17 cellular contexts compared by ENCODE assay signal in genomic region chr10:58948303-58948702, GRCh38.
DNase-seq lines count a peak whose midpoint lies in the region; ATAC-seq and TF ChIP-seq lines count a peak whose summit lies in the region.
"Had no signal": no experiment of that assay in that cellular context is flagged by ENCODE, and none has a peak within 500 bp of the region (broad histone marks: within the 10 kb centered on the region; RNA-seq: fewer than 3 reads in every experiment).

No MANE protein-coding gene starts in this region.

- TF ChIP-seq CTCF in dorsolateral prefrontal cortex (IDR thresholded peaks at IDR 0.05 in 54 of 56, conservative IDR thresholded peaks at IDR 0.05 in 2 of 56; ENCODE audit: low read depth in 1 of 56, partially characterized antibody in 56 of 56), result no peak

- intact Hi-C loops in dorsolateral prefrontal cortex (cut with DNase I), result loop anchor here (5.0 to 10.0 kb wide), 2 partner anchors 161 to 164 kb away; no protein-coding TSS in a partner anchor

- DNase-seq in caudate nucleus (lab: John Stamatoyannopoulos, UW), result peak in 2 of 61 donors; percentile 26 to 58
- no peak for DNase-seq in dorsolateral prefrontal cortex
- DNase-seq in putamen (ENCODE audit: low spot score), result peak; percentile 74
- no peak for DNase-seq in H7
- DNase-seq in Ammon's horn (ENCODE audit: low spot score), result no peak
- DNase-seq in NCI-H128 (lab: John Stamatoyannopoulos, UW; ENCODE audit: unreplicated experiment), result no peak
- DNase-seq: 8988T; ACHN; Caco-2; Calu3; CD4-positive, alpha-beta T cell; CD8-positive, alpha-beta T cell; DMS79 treated with DMSO at 0.1 percent for 48 hours; GF-D8 had no signal

- no peak for ATAC-seq in GM21447 (IDR thresholded peaks at IDR 0.05; ENCODE audit: unreplicated experiment)
- ATAC-seq: CD8-positive, alpha-beta T cell had no signal

- H3K4me3 ChIP-seq in dorsolateral prefrontal cortex (no peak overlapping the region), H7 (ENCODE audit: insufficient read depth, low read depth, low read length) (no peak overlapping the region)
- H3K4me3 ChIP-seq: BLaER1 treated with 17β-estradiol and CSF1 and Interleukin-3, amounts not matched to agents 10 nM and 100 nM had no signal

- H3K36me3 ChIP-seq in H7 (replicated peaks; ENCODE audit: control insufficient read depth, insufficient read depth, low read length), result no peaks in the 10 kb centered on the region
- H3K36me3 ChIP-seq: BLaER1 treated with 17β-estradiol and CSF1 and Interleukin-3, amounts not matched to agents 10 nM and 100 nM had no signal

- H3K27me3 ChIP-seq in dorsolateral prefrontal cortex (no peaks in the 10 kb centered on the region), H7 (ENCODE audit: control insufficient read depth, insufficient read depth, low read length) (no peaks in the 10 kb centered on the region)
- H3K27me3 ChIP-seq: BLaER1 treated with 17β-estradiol and CSF1 and Interleukin-3, amounts not matched to agents 10 nM and 100 nM had no signal

- H3K27ac ChIP-seq in caudate nucleus (ENCODE audit: low read depth, low read length) (peak overlapping the region; percentile 31), dorsolateral prefrontal cortex (peak overlapping the region in 48 of 59 donors; percentile 2 to 81 (median 62))
- H3K27ac ChIP-seq: BLaER1 treated with 17β-estradiol and CSF1 and Interleukin-3, amounts not matched to agents 10 nM and 100 nM; C4-2B had no signal
